Comparison of ENCODE assay signal across 9 cellular contexts in the genomic region with DNA sequence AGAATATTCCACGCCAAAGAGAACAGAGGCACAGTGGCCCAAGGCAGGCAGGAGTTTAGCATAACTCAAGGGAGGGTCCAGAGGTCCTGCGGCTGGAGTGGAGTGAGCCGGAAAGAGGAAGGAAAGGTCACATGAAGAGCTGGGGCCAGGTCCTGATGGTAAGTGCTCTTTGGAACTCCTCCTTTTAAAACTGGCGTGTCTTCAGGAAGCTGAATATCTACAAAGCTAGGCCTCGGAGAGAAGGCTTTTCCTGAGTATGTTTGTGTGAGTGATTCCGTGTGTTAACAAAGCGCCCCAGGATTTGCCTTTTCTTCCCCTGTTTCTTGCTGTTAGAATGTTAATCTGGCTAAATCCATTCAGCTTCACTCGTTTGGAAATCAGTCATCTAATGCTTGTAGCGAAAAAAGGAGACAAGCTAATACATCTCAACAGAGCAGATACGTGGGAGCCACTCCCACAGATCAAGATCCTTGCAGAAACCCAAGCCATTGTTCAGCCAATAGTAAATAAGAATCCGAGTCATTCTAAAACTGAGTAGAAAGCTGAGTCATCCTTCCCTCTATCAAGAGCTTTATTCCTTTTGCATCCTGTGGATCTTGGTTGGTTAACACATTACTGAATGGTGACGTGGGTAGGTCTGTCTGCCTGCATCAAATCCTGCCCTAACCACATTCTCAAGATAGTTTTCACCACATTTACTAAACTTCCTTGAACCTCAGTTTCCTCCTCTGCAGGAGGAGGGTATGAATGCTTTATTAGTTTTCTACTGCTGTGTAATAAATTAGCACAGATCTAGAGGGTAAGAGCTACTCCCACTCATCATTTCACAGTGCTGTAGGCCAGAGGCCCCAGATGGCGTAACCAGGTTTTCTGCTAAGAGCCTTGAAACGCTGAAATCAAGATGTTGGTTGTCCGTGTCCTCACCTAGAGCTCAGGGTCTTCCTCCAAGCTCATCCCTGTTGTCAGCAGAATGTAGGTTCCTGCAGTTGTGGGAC.
DNase-seq lines count a peak whose midpoint lies in the region; ATAC-seq lines count a peak whose summit lies in the region.
"Had no signal": no experiment of that assay in that cellular context is flagged by ENCODE, and none has a peak within 500 bp of the region (broad histone marks: within the 10 kb centered on the region; RNA-seq: fewer than 3 reads in every experiment).

No MANE protein-coding gene starts in this region.

- peak; percentile 82 for ATAC-seq in GM18868 (IDR thresholded peaks at IDR 0.05; ENCODE audit: unreplicated experiment)
- ATAC-seq in HG03045 (IDR thresholded peaks at IDR 0.05; ENCODE audit: unreplicated experiment): peak; percentile 65

- no peaks in the 10 kb centered on the region for H3K36me3 ChIP-seq in iPS-18a (ENCODE audit: control insufficient read depth, low read depth, low read length)
- H3K36me3 ChIP-seq: Peyer's patch had no signal

- no peaks in the 10 kb centered on the region for H3K9me3 ChIP-seq in iPS-18a (ENCODE audit: control insufficient read depth, low read depth, low read length)
- H3K9me3 ChIP-seq: Peyer's patch had no signal

- H3K27ac ChIP-seq in iPS-18a (ENCODE audit: low read length): peak overlapping the region; percentile 36

- no peaks in the 10 kb centered on the region for H3K27me3 ChIP-seq in iPS-18a (ENCODE audit: control insufficient read depth, insufficient read depth, low read length)
- H3K27me3 ChIP-seq: Peyer's patch had no signal

- peaks cover 11% of the 10 kb centered on the region for H3K4me1 ChIP-seq in iPS-18a (ENCODE audit: control insufficient read depth, low read depth, low read length)
- H3K4me1 ChIP-seq: Peyer's patch had no signal

- no peak overlapping the region for H3K4me3 ChIP-seq in iPS-18a (ENCODE audit: low read length)
- H3K4me3 ChIP-seq: Peyer's patch had no signal

- peak overlapping the region; percentile 6 for H3K9ac ChIP-seq in iPS-18a (ENCODE audit: low read length)

- DNase-seq in AG20443 (ENCODE audit: low spot score): peak; percentile 83
- peak; percentile 90 for DNase-seq in NOMO-1 treated with dmso at 0.1 percent for 144 hours (lab: John Stamatoyannopoulos, UW; ENCODE audit: unreplicated experiment)
- peak; percentile 48 for DNase-seq in activated naive CD4-positive, alpha-beta T cell treated with anti-CD3 and anti-CD28 coated beads, Interleukin-2, amount 50 U/mL, for 16 hours
- peak; percentile 20 for DNase-seq in stimulated activated CD4-positive, alpha-beta T cell treated with anti-CD3 and anti-CD28 coated beads, Interleukin-4, amount 100 ng/mL, for 1 hour
- no peak for DNase-seq in NCI-H748 treated with DMSO at 0.1 percent for 48 hours (lab: John Stamatoyannopoulos, UW)
